In the genomic region with DNA sequence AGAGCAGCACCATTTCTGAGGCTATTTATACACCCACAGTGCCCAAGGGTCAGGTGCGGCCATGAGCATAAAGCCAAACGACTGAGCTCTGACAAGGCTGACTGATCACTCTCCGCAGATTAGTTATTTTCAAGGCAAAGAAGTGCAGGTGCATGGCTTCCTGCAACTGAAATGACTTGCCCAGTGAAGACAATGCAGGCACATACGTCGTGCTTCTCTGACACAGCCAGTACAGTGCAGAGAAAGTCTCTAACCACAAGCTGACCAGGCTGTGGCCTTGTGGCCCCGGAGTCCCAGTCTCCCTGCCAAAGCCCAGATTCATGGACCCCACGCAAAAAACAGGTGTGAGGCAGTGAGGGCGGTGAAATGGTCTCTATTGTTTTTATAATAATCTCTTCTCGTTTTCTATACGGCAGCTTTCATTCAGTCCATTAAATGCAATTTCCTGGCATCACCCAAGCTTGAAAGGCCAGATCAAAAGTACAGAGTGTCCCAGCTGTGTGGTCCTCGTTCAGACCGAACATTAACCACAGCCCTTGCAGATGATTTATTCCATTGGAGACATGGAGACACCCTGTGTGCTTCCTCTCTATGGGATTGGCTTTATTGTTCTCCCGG, we compare ENCODE assay signal across 8 cellular contexts.
A peak's percentile ranks its signal among the peaks of the same experiment; 100 is the strongest.
DNase-seq lines count a peak whose midpoint lies in the region; ATAC-seq and TF ChIP-seq lines count a peak whose summit lies in the region.

No MANE protein-coding gene starts in this region.

- TF ChIP-seq CTCF in MM.1S (IDR thresholded peaks at IDR 0.05; ENCODE audit: low read length): no peak
- TF ChIP-seq CTCF in foreskin fibroblast (IDR thresholded peaks at IDR 0.05; ENCODE audit: low read depth, low read length): no peak

- H3K4me1 ChIP-seq in MM.1S (ENCODE audit: low read length): no peaks in the 10 kb centered on the region

- no peaks in the 10 kb centered on the region for H3K9me3 ChIP-seq in MM.1S (replicated peaks; ENCODE audit: insufficient read depth, low read length)

- no peak overlapping the region for H2AFZ ChIP-seq in MM.1S (ENCODE audit: low read length)

- no peaks in the 10 kb centered on the region for H3F3A ChIP-seq in MM.1S (ENCODE audit: insufficient read depth, low read length)

- no peak overlapping the region for H3K9ac ChIP-seq in MM.1S (ENCODE audit: low read length)

- peaks cover 38 to 61% (median 61%) of the 10 kb centered on the region in 3 donors for H3K27me3 Mint-ChIP-seq in naive B cell
- peaks cover 16% of the 10 kb centered on the region for H3K27me3 Mint-ChIP-seq in activated naive CD4-positive, alpha-beta T cell treated with anti-CD3 and anti-CD28 coated beads, Interleukin-2, amount 10 ng/mL, durations not matched to agents 7 days and 5 days

- ATAC-seq in GM18858 (IDR thresholded peaks at IDR 0.05; ENCODE audit: unreplicated experiment) (peak; percentile 93), GM21786 (IDR thresholded peaks at IDR 0.05; ENCODE audit: unreplicated experiment) (peak; percentile 90), naive B cell (ENCODE audit: low read depth in 2 of 2) (peak in 1 of 2 donors; percentile 41)

- no peak overlapping the region for H3K4me2 ChIP-seq in MM.1S (ENCODE audit: low read depth, low read length)

- no peaks in the 10 kb centered on the region for H3K9me2 ChIP-seq in MM.1S (replicated peaks; ENCODE audit: insufficient read depth, low read length)

- CTCF ChIA-PET in activated naive CD4-positive, alpha-beta T cell treated with anti-CD3 and anti-CD28 coated beads, Interleukin-2, amount 10 ng/mL, durations not matched to agents 7 days and 5 days (lab: Charles Lee): no interaction called here

- DNase-seq in MM.1S: peak; percentile 24
- DNase-seq in naive B cell: no peak
- DNase-seq in NK-92 treated with Interleukin-12 subunit alpha and Interleukin-12 subunit beta, amount 100 ng/mL, for 24 hours (lab: John Stamatoyannopoulos, UW): no peak
- DNase-seq in foreskin fibroblast: no peak
- DNase-seq in RKO (ENCODE audit: low spot score): no peak
- DNase-seq in activated naive CD4-positive, alpha-beta T cell treated with anti-CD3 and anti-CD28 coated beads, Interleukin-2, amount 10 ng/mL, durations not matched to agents 7 days and 5 days: no peak

- H3K27me3 ChIP-seq in MM.1S (replicated peaks; ENCODE audit: insufficient read depth, low read length): no peaks in the 10 kb centered on the region

- no peak overlapping the region for H3K27ac Mint-ChIP-seq in naive B cell
- H3K27ac Mint-ChIP-seq in activated naive CD4-positive, alpha-beta T cell treated with anti-CD3 and anti-CD28 coated beads, Interleukin-2, amount 10 ng/mL, durations not matched to agents 7 days and 5 days: no peak overlapping the region

- H3K4me3 Mint-ChIP-seq in naive B cell: peak overlapping the region in 5 of 8 donors; percentile 28 to 77 (median 61)
- no peak overlapping the region for H3K4me3 Mint-ChIP-seq in activated naive CD4-positive, alpha-beta T cell treated with anti-CD3 and anti-CD28 coated beads, Interleukin-2, amount 10 ng/mL, durations not matched to agents 7 days and 5 days

- H3K36me3 Mint-ChIP-seq in naive B cell: no peaks in the 10 kb centered on the region
- no peaks in the 10 kb centered on the region for H3K36me3 Mint-ChIP-seq in activated naive CD4-positive, alpha-beta T cell treated with anti-CD3 and anti-CD28 coated beads, Interleukin-2, amount 10 ng/mL, durations not matched to agents 7 days and 5 days

- no peaks in the 10 kb centered on the region for H3K9me3 Mint-ChIP-seq in naive B cell
- H3K9me3 Mint-ChIP-seq in activated naive CD4-positive, alpha-beta T cell treated with anti-CD3 and anti-CD28 coated beads, Interleukin-2, amount 10 ng/mL, durations not matched to agents 7 days and 5 days: no peaks in the 10 kb centered on the region

- H3K79me2 ChIP-seq in MM.1S (ENCODE audit: low read length): no peaks in the 10 kb centered on the region

- no peak overlapping the region for H3K27ac ChIP-seq in MM.1S (ENCODE audit: low read length)

- H3K4me3 ChIP-seq in MM.1S (ENCODE audit: low read length): no peak overlapping the region
- no peak overlapping the region for H3K4me3 ChIP-seq in foreskin fibroblast (ENCODE audit: low read depth in 1 of 2, low read length in 2 of 2)

- peaks cover 11 to 15% (median 13%) of the 10 kb centered on the region in 3 donors for H3K4me1 Mint-ChIP-seq in naive B cell
- H3K4me1 Mint-ChIP-seq in activated naive CD4-positive, alpha-beta T cell treated with anti-CD3 and anti-CD28 coated beads, Interleukin-2, amount 10 ng/mL, durations not matched to agents 7 days and 5 days: peaks cover 22% of the 10 kb centered on the region

- no peaks in the 10 kb centered on the region for H4K20me1 ChIP-seq in MM.1S (ENCODE audit: insufficient read depth, low read length)

- H3K36me3 ChIP-seq in MM.1S (replicated peaks; ENCODE audit: insufficient read depth, low read length): no peaks in the 10 kb centered on the region
